In the genomic region with DNA sequence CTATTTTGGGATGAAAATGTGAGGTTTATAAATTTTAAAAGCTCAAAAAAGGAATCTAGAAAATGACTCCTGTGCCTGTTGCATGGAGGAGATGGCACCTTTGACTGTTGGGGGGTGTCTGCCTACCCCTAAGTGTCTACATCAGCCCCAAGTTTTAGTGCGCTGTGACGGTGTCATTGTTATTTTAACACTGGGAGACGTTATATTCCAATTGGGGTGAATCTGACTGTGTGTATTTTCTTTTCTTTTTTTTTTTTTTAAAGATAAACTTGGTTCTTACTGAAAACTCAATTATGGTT, we compare ENCODE assay signal across 9 cellular contexts. TPM values are rescaled to one million over a fixed set of nuclear protein-coding genes. Genes with fewer than 3 reads are reported as not detected.
A peak's percentile ranks its signal among the peaks of the same experiment; 100 is the strongest.
DNase-seq lines count a peak whose midpoint lies in the region; ATAC-seq and TF ChIP-seq lines count a peak whose summit lies in the region.
"Had no signal": no experiment of that assay in that cellular context is flagged by ENCODE, and none has a peak within 500 bp of the region (broad histone marks: within the 10 kb centered on the region; RNA-seq: fewer than 3 reads in every experiment).

No MANE protein-coding gene starts in this region.

- TF ChIP-seq POLR2A in GM18505 (IDR thresholded peaks at IDR 0.05; ENCODE audit: borderline replicate concordance, extremely low read depth, insufficient read depth, insufficient read length) = no peak

- peaks cover 21% of the 10 kb centered on the region for H3K36me3 Mint-ChIP-seq in T-helper 2 cell treated with Interferon-gamma antibody and Interleukin-4, amounts not matched to agents 5 μg/mL and 100 μg/mL, for 36 hours (ENCODE audit: low read depth)
- peaks cover 26% of the 10 kb centered on the region for H3K36me3 Mint-ChIP-seq in stimulated activated memory B cell treated with anti-CD40 and anti-IgM and Interleukin-4, amounts not matched to agents 10 μg/mL and 1 μg/mL and 100 μg/mL, for 72 hours
- no peaks in the 10 kb centered on the region for H3K36me3 Mint-ChIP-seq in mesothelial cell of epicardium

- TF ChIP-seq CTCF in mesothelial cell of epicardium (IDR thresholded peaks at IDR 0.05; ENCODE audit: unreplicated experiment) = no peak

- H3K36me3 ChIP-seq in esophagus (ENCODE audit: control insufficient read depth in 2 of 2, insufficient read depth in 2 of 2, low read length in 1 of 2) = no peaks in the 10 kb centered on the region

- no peaks in the 10 kb centered on the region for H3K27me3 ChIP-seq in esophagus (ENCODE audit: control insufficient read depth in 1 of 2, insufficient read depth in 2 of 2, low read length in 2 of 2)

- ATAC-seq in stimulated activated memory B cell treated with anti-CD40 and anti-IgM and Interleukin-4, amounts not matched to agents 10 μg/mL and 1 μg/mL and 100 μg/mL, for 72 hours = no peak
- ATAC-seq in GM18505 (IDR thresholded peaks at IDR 0.05; ENCODE audit: unreplicated experiment) = no peak

- 59 to 70% methylated on average over 3 of the region's 3 CpGs for WGBS in esophagus, 2 donors

- no peaks in the 10 kb centered on the region for H3K9me3 Mint-ChIP-seq in T-helper 2 cell treated with Interferon-gamma antibody and Interleukin-4, amounts not matched to agents 5 μg/mL and 100 μg/mL, for 36 hours
- no peaks in the 10 kb centered on the region for H3K9me3 Mint-ChIP-seq in stimulated activated memory B cell treated with anti-CD40 and anti-IgM and Interleukin-4, amounts not matched to agents 10 μg/mL and 1 μg/mL and 100 μg/mL, for 72 hours
- H3K9me3 Mint-ChIP-seq in mesothelial cell of epicardium = no peaks in the 10 kb centered on the region

- H3K27ac ChIP-seq in esophagus (ENCODE audit: low read depth in 2 of 2, low read length in 1 of 2) = peak overlapping the region; percentile 78 to 87
- H3K27ac ChIP-seq: 22Rv1 had no signal

- no peaks in the 10 kb centered on the region for H3K9me3 ChIP-seq in esophagus (ENCODE audit: control insufficient read depth in 2 of 2, insufficient read depth in 1 of 2, low read depth in 1 of 2, low read length in 1 of 2)

- peak overlapping the region; percentile 26 to 37 for H3K4me3 ChIP-seq in esophagus (ENCODE audit: low read depth in 1 of 2, low read length in 2 of 2)

- no peaks in the 10 kb centered on the region for H3K4me1 ChIP-seq in esophagus (ENCODE audit: control insufficient read depth in 2 of 2, insufficient read depth in 2 of 2, low read length in 1 of 2)

- peak; percentile 15 for DNase-seq in NK-92 treated with Interleukin-12 subunit alpha and Interleukin-12 subunit beta, amount 100 ng/mL, for 24 hours (lab: John Stamatoyannopoulos, UW)
- DNase-seq in NK-92 (lab: John Stamatoyannopoulos, UW; ENCODE audit: unreplicated experiment) (no peak), NCI-H69 (lab: John Stamatoyannopoulos, UW) (no peak), mesothelial cell of epicardium (ENCODE audit: low spot score in 2 of 2, unreplicated experiment in 2 of 2) (no peak)
- no peak for DNase-seq in T-helper 2 cell treated with Interferon-gamma antibody and Interleukin-4, amounts not matched to agents 5 μg/mL and 100 μg/mL, for 36 hours (ENCODE audit: low spot score)

- peak overlapping the region; percentile 94 for H3K4me3 Mint-ChIP-seq in T-helper 2 cell treated with Interferon-gamma antibody and Interleukin-4, amounts not matched to agents 5 μg/mL and 100 μg/mL, for 36 hours
- H3K4me3 Mint-ChIP-seq in stimulated activated memory B cell treated with anti-CD40 and anti-IgM and Interleukin-4, amounts not matched to agents 10 μg/mL and 1 μg/mL and 100 μg/mL, for 72 hours = peak overlapping the region; percentile 72
- H3K4me3 Mint-ChIP-seq in mesothelial cell of epicardium = no peak overlapping the region

- peak overlapping the region; percentile 99 for H3K27ac Mint-ChIP-seq in T-helper 2 cell treated with Interferon-gamma antibody and Interleukin-4, amounts not matched to agents 5 μg/mL and 100 μg/mL, for 36 hours
- H3K27ac Mint-ChIP-seq in stimulated activated memory B cell treated with anti-CD40 and anti-IgM and Interleukin-4, amounts not matched to agents 10 μg/mL and 1 μg/mL and 100 μg/mL, for 72 hours = peak overlapping the region; percentile 98
- H3K27ac Mint-ChIP-seq in mesothelial cell of epicardium = no peak overlapping the region

- no peaks in the 10 kb centered on the region for H3K27me3 Mint-ChIP-seq in T-helper 2 cell treated with Interferon-gamma antibody and Interleukin-4, amounts not matched to agents 5 μg/mL and 100 μg/mL, for 36 hours (ENCODE audit: low read depth)
- H3K27me3 Mint-ChIP-seq in stimulated activated memory B cell treated with anti-CD40 and anti-IgM and Interleukin-4, amounts not matched to agents 10 μg/mL and 1 μg/mL and 100 μg/mL, for 72 hours = no peaks in the 10 kb centered on the region
- H3K27me3 Mint-ChIP-seq in mesothelial cell of epicardium (ENCODE audit: low read depth) = peaks cover 11% of the 10 kb centered on the region

- H3K4me1 Mint-ChIP-seq in T-helper 2 cell treated with Interferon-gamma antibody and Interleukin-4, amounts not matched to agents 5 μg/mL and 100 μg/mL, for 36 hours (ENCODE audit: low read depth) = peaks cover 57% of the 10 kb centered on the region
- H3K4me1 Mint-ChIP-seq in stimulated activated memory B cell treated with anti-CD40 and anti-IgM and Interleukin-4, amounts not matched to agents 10 μg/mL and 1 μg/mL and 100 μg/mL, for 72 hours = peaks cover 72% of the 10 kb centered on the region
- H3K4me1 Mint-ChIP-seq in mesothelial cell of epicardium = peaks cover 5% of the 10 kb centered on the region

RNA-seq across cellular contexts. Expression of a gene that starts 0.5 kb away (rescaled TPM):
- polyA plus RNA-seq in esophagus = 10 to 100 TPM in 1 of 2 donors, 1 to 10 TPM in 1; 7.3 to 14.9 TPM
- total RNA-seq in mesothelial cell of epicardium = not detected in 3 replicates

RNA-seq across cellular contexts. Expression of a gene that starts 35.6 kb away (rescaled TPM):
- 10 to 100 TPM; 25.5 to 33.1 TPM for polyA plus RNA-seq in esophagus
- total RNA-seq in mesothelial cell of epicardium = 40.1 to 44.6 TPM (median 43.5 TPM) in 3 replicates
